12 cellular contexts compared by ENCODE assay signal in the genomic region with DNA sequence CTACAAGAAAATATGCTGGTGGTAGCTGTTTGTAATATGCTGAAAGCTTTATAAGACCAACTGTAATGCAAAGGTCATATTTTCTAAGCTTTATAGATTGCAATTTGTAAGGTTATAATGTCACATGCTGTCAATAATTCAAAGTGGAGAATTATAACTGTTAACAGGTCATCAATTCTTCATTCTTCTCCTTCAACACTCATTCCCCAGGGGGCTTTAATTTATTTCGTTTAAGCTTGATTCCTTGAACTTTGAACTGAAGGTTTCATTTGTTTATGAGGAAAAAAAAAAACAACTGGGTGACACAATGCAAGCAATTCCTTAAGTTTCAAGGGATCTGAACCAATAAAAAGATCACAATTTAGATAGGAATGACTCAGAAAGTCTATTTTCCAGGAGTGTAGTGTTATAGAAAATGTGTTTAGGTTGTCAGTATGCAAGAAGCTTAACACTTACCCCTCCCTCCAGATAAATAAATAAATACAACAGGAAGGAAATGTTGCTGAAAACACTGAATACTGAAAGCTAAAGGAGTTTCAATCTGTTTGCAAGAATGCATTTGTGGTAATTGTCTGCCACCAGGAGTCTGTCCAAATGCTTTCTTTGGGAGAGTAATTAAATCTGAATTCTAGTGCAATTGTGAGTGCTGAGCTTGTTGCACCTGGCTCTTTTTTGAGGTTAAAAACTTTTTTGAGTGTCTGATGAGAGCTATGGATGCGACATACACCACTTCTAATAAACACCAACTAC.
DNase-seq lines count a peak whose midpoint lies in the region; ATAC-seq and TF ChIP-seq lines count a peak whose summit lies in the region.
"Had no signal": no experiment of that assay in that cellular context is flagged by ENCODE, and none has a peak within 500 bp of the region (broad histone marks: within the 10 kb centered on the region; RNA-seq: fewer than 3 reads in every experiment).

No MANE protein-coding gene starts in this region.

- peak overlapping the region in 1 of 4 donors; percentile 40 for H3K27ac ChIP-seq in tibial nerve
- H3K27ac ChIP-seq: body of pancreas, left ventricle myocardium inferior, right atrium auricular region had no signal

- POLR2A ChIA-PET in GM10248 (lab: Yijun Ruan, JAX): no interaction called here

- no peak for TF ChIP-seq POLR2A in tibial nerve (IDR thresholded peaks at IDR 0.05)

- H3K4me3 ChIP-seq in Loucy (ENCODE audit: low read length, poor library complexity, severe bottlenecking) (no peak overlapping the region), tibial nerve (no peak overlapping the region)
- H3K4me3 ChIP-seq: body of pancreas, left ventricle myocardium inferior, right atrium auricular region had no signal

- no peaks in the 10 kb centered on the region for H3K9me2 ChIP-seq in Loucy (replicated peaks; ENCODE audit: low read depth, low read length)

- 47 to 50% methylated on average over 2 of the region's 2 CpGs for WGBS in tibial nerve, 2 donors

- TF ChIP-seq CTCF in GM10248 (IDR thresholded peaks at IDR 0.05; ENCODE audit: control extremely low read depth, extremely low read depth, low read depth, missing control alignments) (peak; percentile 31), Loucy (conservative IDR thresholded peaks at IDR 0.05; ENCODE audit: low read length) (peak; percentile 51), tibial nerve (IDR thresholded peaks at IDR 0.05) (peak in 1 of 5 experiments; percentile 32)

- peak; percentile 72 for ATAC-seq in GM19372 (IDR thresholded peaks at IDR 0.05; ENCODE audit: low read depth, unreplicated experiment)
- peak; percentile 84 for ATAC-seq in HG02763 (IDR thresholded peaks at IDR 0.05; ENCODE audit: unreplicated experiment)
- ATAC-seq: body of pancreas had no signal

- H3F3A ChIP-seq in Loucy (ENCODE audit: low read depth): no peaks in the 10 kb centered on the region

- H3K4me1 ChIP-seq in Loucy (ENCODE audit: insufficient read depth, low read length, poor library complexity, severe bottlenecking) (no peaks in the 10 kb centered on the region), tibial nerve (peaks cover 0 to 30% (median 10%) of the 10 kb centered on the region in 4 donors)
- H3K4me1 ChIP-seq: left ventricle myocardium inferior, right atrium auricular region had no signal

- H3K9me3 ChIP-seq in Loucy (ENCODE audit: insufficient read depth, low read depth, low read length) (no peaks in the 10 kb centered on the region), tibial nerve (no peaks in the 10 kb centered on the region)
- H3K9me3 ChIP-seq: body of pancreas, left ventricle myocardium inferior, right atrium auricular region had no signal

- H3K36me3 ChIP-seq in Loucy (ENCODE audit: insufficient read depth, low read length) (no peaks in the 10 kb centered on the region), tibial nerve (no peaks in the 10 kb centered on the region)
- H3K36me3 ChIP-seq: left ventricle myocardium inferior, right atrium auricular region had no signal

- H2AFZ ChIP-seq in Loucy (ENCODE audit: low read length): no peak overlapping the region; the same call in 1 of the 2 replicates

- no peaks in the 10 kb centered on the region for H3K79me2 ChIP-seq in Loucy (ENCODE audit: insufficient read depth, low read length)

- no peak for TF ChIP-seq EP300 in tibial nerve (IDR thresholded peaks at IDR 0.05)

- H3K27me3 ChIP-seq in Loucy (ENCODE audit: insufficient read depth, low read length, poor library complexity, severe bottlenecking) (no peaks in the 10 kb centered on the region), tibial nerve (no peaks in the 10 kb centered on the region)
- H3K27me3 ChIP-seq: body of pancreas, right atrium auricular region had no signal

- CTCF ChIA-PET in GM10248 (lab: Yijun Ruan, JAX): interaction anchor here (0.8 to 2.2 kb wide), 12 partner anchors 10 to 275 kb away, joined by 3 to 12 read pairs (median 4); no protein-coding TSS in a partner anchor

- H4K20me1 ChIP-seq in Loucy (ENCODE audit: insufficient read depth, low read length, poor library complexity, severe bottlenecking): no peaks in the 10 kb centered on the region

- no peak overlapping the region for H3K9ac ChIP-seq in Loucy (ENCODE audit: low read depth, low read length, poor library complexity, severe bottlenecking)

- no peak overlapping the region for H3K4me2 ChIP-seq in Loucy (ENCODE audit: low read depth, low read length, poor library complexity, severe bottlenecking)

- DNase-seq in GM10248 (ENCODE audit: extremely low spot score) (no peak), NCI-H226 (no peak), tibial nerve (ENCODE audit: low spot score in 2 of 2) (no peak), NCI-H128 (lab: John Stamatoyannopoulos, UW; ENCODE audit: unreplicated experiment) (no peak), SK-N-DZ (ENCODE audit: low spot score) (no peak)
- DNase-seq: body of pancreas, left ventricle myocardium inferior, NCI-H345 had no signal
